8 cellular contexts compared by ENCODE assay signal in the genomic region with DNA sequence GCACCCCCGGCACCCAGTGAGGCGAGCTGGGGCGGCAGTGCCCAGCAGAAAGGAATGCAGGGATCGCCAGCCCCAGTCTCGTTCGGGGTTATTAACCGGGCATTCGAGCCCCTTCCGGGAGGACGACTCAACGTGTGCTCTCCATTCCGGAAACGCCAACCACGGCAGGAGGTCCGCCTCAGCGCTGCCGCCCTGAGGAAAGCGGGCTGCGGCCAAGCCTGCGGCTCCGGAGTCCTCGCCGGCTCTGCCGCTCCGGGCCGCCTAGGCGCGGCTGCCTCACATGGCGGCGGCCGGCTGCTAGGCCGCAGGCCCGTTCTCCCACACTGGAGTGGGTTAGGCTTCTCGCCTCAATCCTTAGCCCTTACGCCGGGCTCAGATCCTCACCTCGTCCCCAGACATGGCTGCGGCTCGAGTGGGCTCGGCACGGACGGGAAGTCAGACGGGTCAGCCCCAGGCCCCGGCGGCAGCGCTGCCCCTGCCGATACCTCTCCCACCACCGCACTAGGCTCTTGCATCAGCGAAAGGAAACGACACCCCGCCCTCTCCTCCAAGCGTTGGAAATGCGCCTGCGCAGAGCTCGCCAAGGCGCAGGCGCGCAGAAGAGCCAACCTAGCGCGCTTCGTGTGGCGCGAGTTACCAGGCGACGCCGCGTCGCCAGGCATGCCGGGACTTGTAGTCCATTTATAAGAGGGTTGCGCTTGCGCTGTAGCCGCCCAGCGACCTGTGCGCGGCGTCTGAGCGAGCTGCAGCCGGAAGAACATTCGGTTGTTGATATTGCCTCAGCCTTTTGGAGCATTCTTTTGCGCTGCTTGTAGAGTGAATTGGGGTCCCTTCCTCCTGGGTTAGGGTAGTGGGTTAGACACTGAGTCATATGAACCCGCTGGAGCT. TPM values are rescaled to one million over a fixed set of nuclear protein-coding genes. Genes with fewer than 3 reads are reported as not detected.
DNase-seq lines count a peak whose midpoint lies in the region; ATAC-seq, FAIRE-seq and TF ChIP-seq lines count a peak whose summit lies in the region.

A gene with protein sequence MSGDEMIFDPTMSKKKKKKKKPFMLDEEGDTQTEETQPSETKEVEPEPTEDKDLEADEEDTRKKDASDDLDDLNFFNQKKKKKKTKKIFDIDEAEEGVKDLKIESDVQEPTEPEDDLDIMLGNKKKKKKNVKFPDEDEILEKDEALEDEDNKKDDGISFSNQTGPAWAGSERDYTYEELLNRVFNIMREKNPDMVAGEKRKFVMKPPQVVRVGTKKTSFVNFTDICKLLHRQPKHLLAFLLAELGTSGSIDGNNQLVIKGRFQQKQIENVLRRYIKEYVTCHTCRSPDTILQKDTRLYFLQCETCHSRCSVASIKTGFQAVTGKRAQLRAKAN (minus strand): TSS at position 532 of the 888 bp plus-strand sequence. CDS start 133 bp downstream, at position 399.

- 0 to 1% methylated on average over 75 to 81 of the region's 81 CpGs for WGBS in pancreas, 2 donors

- FAIRE-seq in pancreas (lab: Jason Lieb, UNC): peak; percentile 75

- H3K4me3 Mint-ChIP-seq in activated naive CD8-positive, alpha-beta T cell treated with anti-CD3 and anti-CD28 coated beads, Interleukin-2, amount 50 U/mL, for 24 hours: peak within 1 kb of the TSS; percentile 91

- peaks cover 51% of the 10 kb centered on the region for H3K4me1 Mint-ChIP-seq in activated naive CD8-positive, alpha-beta T cell treated with anti-CD3 and anti-CD28 coated beads, Interleukin-2, amount 50 U/mL, for 24 hours

- H3K9me3 Mint-ChIP-seq in activated naive CD8-positive, alpha-beta T cell treated with anti-CD3 and anti-CD28 coated beads, Interleukin-2, amount 50 U/mL, for 24 hours: no peaks in the 10 kb centered on the region

- H3K27me3 Mint-ChIP-seq in activated naive CD8-positive, alpha-beta T cell treated with anti-CD3 and anti-CD28 coated beads, Interleukin-2, amount 50 U/mL, for 24 hours: peaks cover 3% of the 10 kb centered on the region

- TF ChIP-seq CTCF in GM12865 (IDR thresholded peaks at IDR 0.05; ENCODE audit: insufficient read depth, low read depth, low read length, missing control alignments) (no peak), pancreas (IDR thresholded peaks at IDR 0.05) (no peak), tibial artery (IDR thresholded peaks at IDR 0.05) (no peak)

- peak within 1 kb of the TSS; percentile 95 for H3K4me3 ChIP-seq in GM12865 (ENCODE audit: low read depth, low read length)
- H3K4me3 ChIP-seq in pancreas: peak within 1 kb of the TSS; percentile 79 to 98 (median 94)
- peak within 1 kb of the TSS; percentile 78 to 87 for H3K4me3 ChIP-seq in tibial artery

- no peaks in the 10 kb centered on the region for H3K9me3 ChIP-seq in pancreas
- no peaks in the 10 kb centered on the region for H3K9me3 ChIP-seq in tibial artery

- H3K27ac Mint-ChIP-seq in activated naive CD8-positive, alpha-beta T cell treated with anti-CD3 and anti-CD28 coated beads, Interleukin-2, amount 50 U/mL, for 24 hours: peak within 1 kb of the TSS; percentile 99

- intact Hi-C loops in Right ventricle myocardium superior (cut with DNase I): no loop called here
- intact Hi-C loops in pancreas (cut with DNase I): no loop called here
- intact Hi-C loops in tibial artery (cut with DNase I; ENCODE audit: low total_unique reads): loop anchor here (10.0 kb wide), 1 partner anchor 117 kb away; the partner anchor contains the start of gene RALY

- peak; percentile 100 for DNase-seq in GM12865 (ENCODE audit: low read depth)
- DNase-seq in NCI-H1417 treated with DMSO at 0.1 percent for 48 hours (lab: John Stamatoyannopoulos, UW): peak; percentile 97
- DNase-seq in SW480 (ENCODE audit: low spot score): peak; percentile 100
- DNase-seq in activated naive CD8-positive, alpha-beta T cell treated with anti-CD3 and anti-CD28 coated beads, Interleukin-2, amount 50 U/mL, for 24 hours: peak; percentile 92
- peak; percentile 98 for DNase-seq in Right ventricle myocardium superior
- peak; percentile 94 to 99 (median 96) for DNase-seq in pancreas
- DNase-seq in tibial artery: peak; percentile 95 to 98

- H3K36me3 Mint-ChIP-seq in activated naive CD8-positive, alpha-beta T cell treated with anti-CD3 and anti-CD28 coated beads, Interleukin-2, amount 50 U/mL, for 24 hours (ENCODE audit: low read depth): peaks cover 45% of the 10 kb centered on the region

- ATAC-seq in HG02763 (IDR thresholded peaks at IDR 0.05; ENCODE audit: unreplicated experiment): peak; percentile 93
- ATAC-seq in activated naive CD8-positive, alpha-beta T cell treated with anti-CD3 and anti-CD28 coated beads, Interleukin-2, amount 50 U/mL, for 24 hours: peak; percentile 90
- peak; percentile 97 for ATAC-seq in Right ventricle myocardium superior (ENCODE audit: poor library complexity)
- peak; percentile 92 to 95 (median 93) for ATAC-seq in pancreas

- no peaks in the 10 kb centered on the region for H3K27me3 ChIP-seq in pancreas
- no peaks in the 10 kb centered on the region for H3K27me3 ChIP-seq in tibial artery

- H3K27ac ChIP-seq in pancreas (peak within 1 kb of the TSS; percentile 91 to 98 (median 94)), tibial artery (peak within 1 kb of the TSS; percentile 93 to 96)

- peaks cover 11 to 30% (median 26%) of the 10 kb centered on the region in 3 donors for H3K4me1 ChIP-seq in pancreas
- H3K4me1 ChIP-seq in tibial artery: peaks cover 0 to 41% (median 21%) of the 10 kb centered on the region in 4 donors

- no peaks in the 10 kb centered on the region for H3K36me3 ChIP-seq in pancreas
- H3K36me3 ChIP-seq in tibial artery: peaks cover 0 to 13% (median 0%) of the 10 kb centered on the region in 3 donors

RNA-seq across cellular contexts. Expression of the gene that starts here (rescaled TPM):
- total RNA-seq in Right ventricle myocardium superior: 39.0 TPM
- 10 to 100 TPM; 19.2 to 52.3 (median 24.9) TPM for total RNA-seq in pancreas
- 10 to 100 TPM; 14.3 to 27.5 TPM for polyA plus RNA-seq in pancreas

Comparison
In these comparisons a context has a peak if more than half of its experiments do, and no peak if none do; other contexts are left out.
1. Peak in every context shown above with its lines: DNase-seq, ATAC-seq, H3K4me3 ChIP-seq and H3K27ac ChIP-seq.